In the genomic region with DNA sequence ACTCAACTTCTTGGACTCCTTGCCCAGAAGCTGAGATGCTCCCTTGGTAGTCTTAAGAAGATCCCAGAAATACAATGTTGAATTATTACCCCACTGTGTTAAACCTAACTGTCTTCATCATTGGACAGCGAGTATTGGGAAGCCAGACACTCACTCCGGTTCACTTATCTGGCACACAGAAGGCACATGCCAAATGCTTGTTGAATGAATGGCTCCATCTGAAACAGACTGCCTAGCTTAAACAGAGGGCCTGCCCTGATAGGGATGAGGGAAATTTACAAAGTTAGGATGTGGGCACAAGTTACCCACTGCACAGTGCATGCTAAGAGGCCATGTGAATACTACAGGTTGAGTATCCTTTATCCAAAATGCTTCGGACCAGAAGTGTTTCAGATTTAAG, we compare ENCODE assay signal across 35 cellular contexts.
"Had no signal": no experiment of that assay in that cellular context is flagged by ENCODE, and none has a peak within 500 bp of the region (broad histone marks: within the 10 kb centered on the region; RNA-seq: fewer than 3 reads in every experiment).

No MANE protein-coding gene starts in this region.

- H3K36me3 ChIP-seq: adrenal gland, breast epithelium, cardiac muscle cell, esophagus muscularis mucosa, gastrocnemius medialis had no signal

- H3K9me3 ChIP-seq: adrenal gland, breast epithelium, esophagus muscularis mucosa, gastrocnemius medialis had no signal

- H3K27ac Mint-ChIP-seq: activated CD4-positive, alpha-beta memory T cell treated with anti-CD3 and anti-CD28 coated beads for 36 hours; activated CD4-positive, alpha-beta T cell treated with anti-CD3 and anti-CD28 coated beads for 36 hours; activated CD4-positive, alpha-beta T cell treated with anti-CD3 and anti-CD28 coated beads, Interleukin-2, amount 10 ng/mL, durations not matched to agents 24 days and 14 days; activated CD8-positive, alpha-beta memory T cell treated with anti-CD3 and anti-CD28 coated beads, Interleukin-2, amount 10 ng/mL, durations not matched to agents 7 days and 5 days; activated CD8-positive, alpha-beta T cell treated with anti-CD3 and anti-CD28 coated beads, Interleukin-2, amount 10 ng/mL, durations not matched to agents 7 days and 5 days; activated naive CD4-positive, alpha-beta T cell treated with anti-CD3 and anti-CD28 coated beads for 36 hours; activated naive CD4-positive, alpha-beta T cell treated with anti-CD3 and anti-CD28 coated beads, Interleukin-2, amount 50 U/mL, for 24 hours; activated naive CD8-positive, alpha-beta T cell treated with anti-CD3 and anti-CD28 coated beads for 36 hours; activated naive CD8-positive, alpha-beta T cell treated with anti-CD3 and anti-CD28 coated beads, Interleukin-2, amount 50 U/mL, for 24 hours; activated T-helper 1 cell treated with anti-CD3 and anti-CD28 coated beads, Interleukin-12 subunit alpha, Interleukin-12 subunit beta, Interleukin-2, Interleukin-4 antibody, amounts not matched to agents 30 ng/mL and 10 ng/mL and 1 ng/mL, durations not matched to agents 14 hours and 24 hours and 36 hours; activated T-helper 2 cell treated with anti-CD3 and anti-CD28 coated beads, Interferon-gamma antibody, Interleukin-2, Interleukin-4, amounts not matched to agents 10 μg/mL and 5 μg/mL and 100 μg/mL, durations not matched to agents 14 hours and 24 hours and 36 hours; effector memory CD8-positive, alpha-beta T cell had no signal

- H3K4me3 ChIP-seq: adrenal gland, breast epithelium, cardiac muscle cell, esophagus muscularis mucosa, gastrocnemius medialis had no signal

- H3K4me1 ChIP-seq: breast epithelium, esophagus muscularis mucosa, foreskin keratinocyte had no signal

- H3K27ac ChIP-seq: adrenal gland, breast epithelium, cardiac muscle cell, esophagus muscularis mucosa, foreskin keratinocyte, gastrocnemius medialis had no signal

- H3K4me3 Mint-ChIP-seq: activated CD4-positive, alpha-beta memory T cell treated with anti-CD3 and anti-CD28 coated beads for 36 hours; activated CD4-positive, alpha-beta T cell treated with anti-CD3 and anti-CD28 coated beads for 36 hours; activated CD4-positive, alpha-beta T cell treated with anti-CD3 and anti-CD28 coated beads, Interleukin-2, amount 10 ng/mL, durations not matched to agents 24 days and 14 days; activated CD8-positive, alpha-beta memory T cell treated with anti-CD3 and anti-CD28 coated beads, Interleukin-2, amount 10 ng/mL, durations not matched to agents 7 days and 5 days; activated CD8-positive, alpha-beta T cell treated with anti-CD3 and anti-CD28 coated beads, Interleukin-2, amount 10 ng/mL, durations not matched to agents 7 days and 5 days; activated naive CD4-positive, alpha-beta T cell treated with anti-CD3 and anti-CD28 coated beads for 36 hours; activated naive CD4-positive, alpha-beta T cell treated with anti-CD3 and anti-CD28 coated beads, Interleukin-2, amount 50 U/mL, for 24 hours; activated naive CD8-positive, alpha-beta T cell treated with anti-CD3 and anti-CD28 coated beads for 36 hours; activated naive CD8-positive, alpha-beta T cell treated with anti-CD3 and anti-CD28 coated beads, Interleukin-2, amount 50 U/mL, for 24 hours; activated T-helper 1 cell treated with anti-CD3 and anti-CD28 coated beads, Interleukin-12 subunit alpha, Interleukin-12 subunit beta, Interleukin-2, Interleukin-4 antibody, amounts not matched to agents 30 ng/mL and 10 ng/mL and 1 ng/mL, durations not matched to agents 14 hours and 24 hours and 36 hours; brain; effector memory CD8-positive, alpha-beta T cell had no signal

- H3K4me1 Mint-ChIP-seq: activated CD4-positive, alpha-beta T cell treated with anti-CD3 and anti-CD28 coated beads for 36 hours; activated CD4-positive, alpha-beta T cell treated with anti-CD3 and anti-CD28 coated beads, Interleukin-2, amount 10 ng/mL, durations not matched to agents 24 days and 14 days; activated CD8-positive, alpha-beta memory T cell treated with anti-CD3 and anti-CD28 coated beads, Interleukin-2, amount 10 ng/mL, durations not matched to agents 7 days and 5 days; activated naive CD4-positive, alpha-beta T cell treated with anti-CD3 and anti-CD28 coated beads, Interleukin-2, amount 50 U/mL, for 24 hours; activated naive CD8-positive, alpha-beta T cell treated with anti-CD3 and anti-CD28 coated beads for 36 hours; activated naive CD8-positive, alpha-beta T cell treated with anti-CD3 and anti-CD28 coated beads, Interleukin-2, amount 50 U/mL, for 24 hours had no signal

- ATAC-seq: activated CD4-positive, alpha-beta T cell treated with anti-CD3 and anti-CD28 coated beads for 36 hours; activated CD8-positive, alpha-beta memory T cell treated with anti-CD3 and anti-CD28 coated beads, Interleukin-2, amount 10 ng/mL, durations not matched to agents 7 days and 5 days; activated CD8-positive, alpha-beta T cell treated with anti-CD3 and anti-CD28 coated beads, Interleukin-2, amount 10 ng/mL, durations not matched to agents 7 days and 5 days; activated naive CD8-positive, alpha-beta T cell treated with anti-CD3 and anti-CD28 coated beads, Interleukin-2, amount 50 U/mL, for 24 hours; effector memory CD8-positive, alpha-beta T cell; foreskin keratinocyte; gastrocnemius medialis had no signal

- FAIRE-seq: colon had no signal

- DNase-seq: activated CD4-positive, alpha-beta memory T cell treated with anti-CD3 and anti-CD28 coated beads for 36 hours; activated CD4-positive, alpha-beta T cell treated with anti-CD3 and anti-CD28 coated beads for 36 hours; activated CD4-positive, alpha-beta T cell treated with anti-CD3 and anti-CD28 coated beads, Interleukin-2, amount 10 ng/mL, durations not matched to agents 24 days and 14 days; activated CD4-positive, CD25-positive, alpha-beta regulatory T cell; activated CD4-positive, CD25-positive, alpha-beta regulatory T cell treated with anti-CD3 and anti-CD28 coated beads, Interleukin-2, amount 50 U/mL, for 72 hours; activated CD8-positive, alpha-beta memory T cell treated with anti-CD3 and anti-CD28 coated beads, Interleukin-2, amount 10 ng/mL, durations not matched to agents 7 days and 5 days; activated CD8-positive, alpha-beta memory T cell treated with anti-CD3 and anti-CD28 coated beads, Interleukin-2, amount 50 U/mL, for 4 hours; activated CD8-positive, alpha-beta T cell treated with anti-CD3 and anti-CD28 coated beads, Interleukin-2, amount 10 ng/mL, durations not matched to agents 7 days and 5 days; activated effector memory CD4-positive, alpha-beta T cell treated with anti-CD3 and anti-CD28 coated beads, Interleukin-2, amount 50 U/mL, for 16 hours; activated naive CD4-positive, alpha-beta T cell treated with anti-CD3 and anti-CD28 coated beads for 36 hours; activated naive CD8-positive, alpha-beta T cell treated with anti-CD3 and anti-CD28 coated beads for 36 hours; activated naive CD8-positive, alpha-beta T cell treated with anti-CD3 and anti-CD28 coated beads, Interleukin-2, amount 50 U/mL, for 24 hours; activated T-cell treated with anti-CD3 and anti-CD28 coated beads, Interleukin-2, amount 50 U/mL, for 1 hour; activated T-cell treated with anti-CD3 and anti-CD28 coated beads, Interleukin-2, amount 50 U/mL, for 48 hours; adrenal gland; amygdala; aorta; central memory CD4-positive, alpha-beta T cell; cortex of kidney; dermis blood vessel endothelial cell; effector CD4-positive, alpha-beta T cell; effector memory CD8-positive, alpha-beta T cell; erythroblast; foreskin keratinocyte; gastrocnemius medialis; glutamatergic neuron; T-helper 2 cell had no signal

- H3K27me3 Mint-ChIP-seq: activated CD4-positive, alpha-beta memory T cell treated with anti-CD3 and anti-CD28 coated beads for 36 hours; activated CD4-positive, alpha-beta T cell treated with anti-CD3 and anti-CD28 coated beads for 36 hours; activated CD4-positive, alpha-beta T cell treated with anti-CD3 and anti-CD28 coated beads, Interleukin-2, amount 10 ng/mL, durations not matched to agents 24 days and 14 days; activated CD8-positive, alpha-beta memory T cell treated with anti-CD3 and anti-CD28 coated beads, Interleukin-2, amount 10 ng/mL, durations not matched to agents 7 days and 5 days; activated naive CD4-positive, alpha-beta T cell treated with anti-CD3 and anti-CD28 coated beads, Interleukin-2, amount 50 U/mL, for 24 hours; activated naive CD8-positive, alpha-beta T cell treated with anti-CD3 and anti-CD28 coated beads for 36 hours; activated naive CD8-positive, alpha-beta T cell treated with anti-CD3 and anti-CD28 coated beads, Interleukin-2, amount 50 U/mL, for 24 hours; brain; effector memory CD8-positive, alpha-beta T cell had no signal

- H3K36me3 Mint-ChIP-seq: activated CD8-positive, alpha-beta memory T cell treated with anti-CD3 and anti-CD28 coated beads, Interleukin-2, amount 10 ng/mL, durations not matched to agents 7 days and 5 days; brain had no signal

- H3K27me3 ChIP-seq: adrenal gland, breast epithelium, cardiac muscle cell, esophagus muscularis mucosa, foreskin keratinocyte, gastrocnemius medialis had no signal

- H3K9me3 Mint-ChIP-seq: activated CD4-positive, alpha-beta memory T cell treated with anti-CD3 and anti-CD28 coated beads for 36 hours; activated CD4-positive, alpha-beta T cell treated with anti-CD3 and anti-CD28 coated beads, Interleukin-2, amount 10 ng/mL, durations not matched to agents 24 days and 14 days; activated naive CD4-positive, alpha-beta T cell treated with anti-CD3 and anti-CD28 coated beads for 36 hours; activated naive CD8-positive, alpha-beta T cell treated with anti-CD3 and anti-CD28 coated beads for 36 hours; activated naive CD8-positive, alpha-beta T cell treated with anti-CD3 and anti-CD28 coated beads, Interleukin-2, amount 50 U/mL, for 24 hours; activated T-helper 1 cell treated with anti-CD3 and anti-CD28 coated beads, Interleukin-12 subunit alpha, Interleukin-12 subunit beta, Interleukin-2, Interleukin-4 antibody, amounts not matched to agents 30 ng/mL and 10 ng/mL and 1 ng/mL, durations not matched to agents 14 hours and 24 hours and 36 hours; activated T-helper 2 cell treated with anti-CD3 and anti-CD28 coated beads, Interferon-gamma antibody, Interleukin-2, Interleukin-4, amounts not matched to agents 10 μg/mL and 5 μg/mL and 100 μg/mL, durations not matched to agents 14 hours and 24 hours and 36 hours; brain; effector memory CD8-positive, alpha-beta T cell had no signal
